ENCODE assay signal across 14 cellular contexts in the genomic region with DNA sequence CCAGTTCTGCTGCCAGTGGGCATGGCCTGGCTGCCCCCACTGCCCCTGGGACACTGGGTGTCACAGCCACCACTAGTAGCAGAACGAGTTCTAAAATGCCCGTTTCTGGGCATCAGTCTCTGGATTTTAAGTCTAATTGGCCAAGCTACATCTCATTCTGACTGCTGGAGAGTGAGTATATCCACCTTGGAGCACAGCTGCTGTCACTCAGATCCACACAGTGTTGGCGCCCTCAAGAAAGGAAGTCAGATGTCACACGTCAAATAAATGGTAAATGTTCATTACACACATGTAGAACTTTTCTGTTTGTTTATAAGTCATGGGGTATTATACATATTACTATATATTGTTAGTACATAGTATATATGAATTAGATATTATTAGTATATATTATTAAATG. TPM values are rescaled to one million over a fixed set of nuclear protein-coding genes. Genes with fewer than 3 reads are reported as not detected.
A peak's percentile ranks its signal among the peaks of the same experiment; 100 is the strongest.
DNase-seq lines count a peak whose midpoint lies in the region; TF ChIP-seq lines count a peak whose summit lies in the region.
"Had no signal": no experiment of that assay in that cellular context is flagged by ENCODE, and none has a peak within 500 bp of the region (broad histone marks: within the 10 kb centered on the region; RNA-seq: fewer than 3 reads in every experiment).

No MANE protein-coding gene starts in this region.

- H3K4me3 ChIP-seq in breast epithelium (no peak overlapping the region), endodermal cell (ENCODE audit: low read length) (no peak overlapping the region)

- H3K27ac ChIP-seq in breast epithelium (no peak overlapping the region), endodermal cell (ENCODE audit: low read depth, low read length) (no peak overlapping the region)

- H3K27me3 Mint-ChIP-seq in MCF 10A (ENCODE audit: insufficient read depth, unreplicated experiment): no peaks in the 10 kb centered on the region
- peaks cover 18% of the 10 kb centered on the region for H3K27me3 Mint-ChIP-seq in endodermal cell (ENCODE audit: insufficient read depth)
- peaks cover 17% of the 10 kb centered on the region for H3K27me3 Mint-ChIP-seq in type B pancreatic cell

- POLR2A ChIA-PET in MCF 10A (lab: Yijun Ruan, JAX): interaction anchor here (0.6 to 3.5 kb wide), 12 partner anchors 9 to 299 kb away, joined by 3 to 28 read pairs (median 6); partner anchors contain the start of genes ATP5MC1 and SNF8

- no peak overlapping the region for H3K9ac ChIP-seq in endodermal cell (ENCODE audit: extremely low read depth, low read length, poor library complexity, severe bottlenecking)

- WGBS in endodermal cell (ENCODE audit: insufficient coverage in 1 of 2, insufficient read length in 1 of 2), 2 experiments: 88 to 91% methylated on average over 2 to 3 of the region's 4 CpGs

- H3K27ac Mint-ChIP-seq in MCF 10A (ENCODE audit: low read depth, unreplicated experiment) (peak overlapping the region; percentile 16), endodermal cell (no peak overlapping the region), type B pancreatic cell (no peak overlapping the region)

- H3K27me3 ChIP-seq in breast epithelium (no peaks in the 10 kb centered on the region), endodermal cell (ENCODE audit: control insufficient read depth, insufficient read depth, low read length, poor library complexity, severe bottlenecking) (peaks cover 5% of the 10 kb centered on the region)
- H3K27me3 ChIP-seq: suprapubic skin had no signal

- H3K36me3 ChIP-seq in breast epithelium (no peaks in the 10 kb centered on the region), endodermal cell (ENCODE audit: control insufficient read depth, insufficient read depth, low read length) (no peaks in the 10 kb centered on the region)
- H3K36me3 ChIP-seq: suprapubic skin had no signal

- H3K4me3 Mint-ChIP-seq in MCF 10A (ENCODE audit: unreplicated experiment) (peak overlapping the region; percentile 96), endodermal cell (peak overlapping the region; percentile 24), type B pancreatic cell (peak overlapping the region; percentile 64)

- TF ChIP-seq CTCF in MCF 10A (IDR thresholded peaks at IDR 0.05; ENCODE audit: unreplicated experiment): no peak
- TF ChIP-seq CTCF in breast epithelium (IDR thresholded peaks at IDR 0.05): no peak
- no peak for TF ChIP-seq CTCF in endodermal cell (conservative IDR thresholded peaks at IDR 0.05)
- TF ChIP-seq CTCF in type B pancreatic cell (conservative IDR thresholded peaks at IDR 0.05): no peak

- CTCF ChIA-PET in MCF 10A (lab: Yijun Ruan, JAX): interaction anchor here (0.7 to 1.0 kb wide), 5 partner anchors 35 to 158 kb away, joined by 3 to 6 read pairs (median 3); no protein-coding TSS in a partner anchor

- no peaks in the 10 kb centered on the region for H3K9me3 ChIP-seq in breast epithelium
- peaks cover 3% of the 10 kb centered on the region for H3K9me3 ChIP-seq in endodermal cell (ENCODE audit: control insufficient read depth, low read length)
- H3K9me3 ChIP-seq: suprapubic skin had no signal

- H3K36me3 Mint-ChIP-seq in MCF 10A (ENCODE audit: insufficient read depth, unreplicated experiment) (peaks cover 15% of the 10 kb centered on the region), endodermal cell (ENCODE audit: low read depth) (no peaks in the 10 kb centered on the region), type B pancreatic cell (no peaks in the 10 kb centered on the region)

- H3K4me1 ChIP-seq in breast epithelium: no peaks in the 10 kb centered on the region
- no peaks in the 10 kb centered on the region for H3K4me1 ChIP-seq in endodermal cell (ENCODE audit: control insufficient read depth, insufficient read depth, low read length)

- BruUV-seq in MCF 10A (replicated peaks; lab: Mats Ljungman, UMichigan): no TSS peak

- no peak for TF ChIP-seq POLR2A in breast epithelium (IDR thresholded peaks at IDR 0.05)

- H3K4me1 Mint-ChIP-seq in MCF 10A (ENCODE audit: insufficient read depth, unreplicated experiment) (no peaks in the 10 kb centered on the region), endodermal cell (no peaks in the 10 kb centered on the region), type B pancreatic cell (ENCODE audit: unreplicated experiment) (peaks cover 3% of the 10 kb centered on the region)

- DNase-seq in MCF 10A (ENCODE audit: unreplicated experiment) (no peak), breast epithelium (ENCODE audit: low spot score in 2 of 2) (no peak), RKO (ENCODE audit: low spot score) (peak; percentile 36), endodermal cell (no peak), type B pancreatic cell (ENCODE audit: extremely low spot score, unreplicated experiment) (no peak), NCI-H1092 (lab: John Stamatoyannopoulos, UW) (no peak), retina (no peak), T-helper 9 cell (no peak)
- DNase-seq: activated naive CD4-positive, alpha-beta T cell treated with anti-CD3 and anti-CD28 coated beads, Interleukin-2, amount 50 U/mL, for 16 hours; NCI-H1694 treated with DMSO at 0.1 percent for 48 hours; OCI-M1; stimulated activated CD4-positive, alpha-beta T cell treated with anti-CD3 and anti-CD28 coated beads, Interleukin-4, amount 100 ng/mL, for 24 hours had no signal

- intact Hi-C loops in MCF 10A (cut with micrococcal nuclease) (loop anchor here (5.0 to 10.0 kb wide), 2 partner anchors 136 to 284 kb away; partner anchors contain the start of gene UBE2Z), breast epithelium (cut with DNase I; ENCODE audit: low total_unique reads) (loop anchor here (5.0 kb wide), 1 partner anchor 226 kb away; no protein-coding TSS in a partner anchor)

- no peaks in the 10 kb centered on the region for H3K9me3 Mint-ChIP-seq in MCF 10A (ENCODE audit: unreplicated experiment)
- peaks cover 8% of the 10 kb centered on the region for H3K9me3 Mint-ChIP-seq in endodermal cell
- H3K9me3 Mint-ChIP-seq in type B pancreatic cell: no peaks in the 10 kb centered on the region

RNA-seq across cellular contexts. Expression of gene GNGT2, which starts 19.4 kb away (rescaled TPM):
- total RNA-seq in MCF 10A (2022) (not detected in 2 replicates), breast epithelium (under 1 TPM in 2 of 3 donors, not detected in 1; 0.48 to 0.66 TPM), endodermal cell (1 to 10 TPM in 1 of 2 donors, not detected in 1; 1.1 TPM), type B pancreatic cell (ENCODE audit: low replicate concordance) (0.34 TPM in 1 of 2 replicates, not detected in the other)
- not detected for polyA plus RNA-seq in endodermal cell (2013, experiment 1 of 2)
- polyA plus RNA-seq in endodermal cell (2013, experiment 2 of 2): 1.1 TPM

RNA-seq across cellular contexts. Expression of gene ABI3, which starts 19.6 kb away (rescaled TPM):
- total RNA-seq in MCF 10A (2022): not detected in 2 replicates
- 1 to 10 TPM; 1.9 to 5.2 (median 5.1) TPM for total RNA-seq in breast epithelium
- 1 to 10 TPM in 1 of 2 donors, under 1 TPM in 1; 0.58 to 1.7 TPM for total RNA-seq in endodermal cell
- 0.64 TPM for polyA plus RNA-seq in endodermal cell (2013, experiment 1 of 2)
- 0.83 TPM for polyA plus RNA-seq in endodermal cell (2013, experiment 2 of 2)
- total RNA-seq in type B pancreatic cell (ENCODE audit: low replicate concordance): 0.31 TPM in 1 of 2 replicates, not detected in the other

RNA-seq across cellular contexts. Expression of gene PHOSPHO1, which starts 39.7 kb away (rescaled TPM):
- not detected in 2 replicates for total RNA-seq in MCF 10A (2022)
- total RNA-seq in breast epithelium: under 1 TPM in 2 of 3 donors, not detected in 1; 0.33 to 0.88 TPM
- total RNA-seq in endodermal cell: 1 to 10 TPM in 1 of 2 donors, under 1 TPM in 1; 0.82 to 1.3 TPM
- polyA plus RNA-seq in endodermal cell (2013, experiment 1 of 2): 0.43 TPM
- polyA plus RNA-seq in endodermal cell (2013, experiment 2 of 2): 0.87 TPM
- total RNA-seq in type B pancreatic cell (ENCODE audit: low replicate concordance): 0.81 TPM in 1 of 2 replicates, not detected in the other

RNA-seq across cellular contexts. Expression of gene B4GALNT2, which starts 58.4 kb away (rescaled TPM):
- total RNA-seq in MCF 10A (2022): 0.05 TPM in 1 of 2 replicates, not detected in the other
- total RNA-seq in breast epithelium: under 1 TPM in 2 of 3 donors, not detected in 1; 0.15 to 0.66 TPM
- under 1 TPM; 0.04 to 0.11 TPM for total RNA-seq in endodermal cell
- 0.07 TPM for polyA plus RNA-seq in endodermal cell (2013, experiment 1 of 2)
- not detected for polyA plus RNA-seq in endodermal cell (2013, experiment 2 of 2)
- total RNA-seq in type B pancreatic cell (ENCODE audit: low replicate concordance): 0.60 and 3.7 TPM in 2 replicates
- total RNA-seq: omental fat pad had no signal

Comparison
In these comparisons a context has a peak if more than half of its experiments do, and no peak if none do; other contexts are left out.
1. H3K4me3 Mint-ChIP-seq: peak in every context shown above with its lines; median percentile 96 in MCF 10A; 64 in type B pancreatic cell; 24 in endodermal cell.